Comparison of ENCODE assay signal across 11 cellular contexts in the genomic region with DNA sequence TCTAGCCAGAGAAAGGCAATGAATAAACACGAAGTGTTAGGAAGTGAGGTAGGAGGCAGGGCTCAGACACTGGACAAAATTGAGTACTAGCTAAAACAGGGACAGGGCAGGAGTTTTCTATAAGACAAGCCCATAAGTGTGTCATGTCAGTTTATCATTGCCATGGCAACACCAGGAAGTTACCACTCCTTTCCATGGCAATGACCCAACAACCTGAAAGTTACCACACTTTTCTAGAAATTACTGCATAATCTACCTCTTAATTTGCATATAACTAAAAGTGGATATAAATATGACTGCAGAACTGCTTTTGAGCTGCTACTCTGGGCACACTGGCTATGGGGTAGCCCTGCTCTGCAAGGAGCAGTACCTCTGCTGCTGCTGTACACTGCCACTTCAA.
DNase-seq lines count a peak whose midpoint lies in the region; ATAC-seq and TF ChIP-seq lines count a peak whose summit lies in the region.
"Had no signal": no experiment of that assay in that cellular context is flagged by ENCODE, and none has a peak within 500 bp of the region (broad histone marks: within the 10 kb centered on the region; RNA-seq: fewer than 3 reads in every experiment).

No MANE protein-coding gene starts in this region.

- H3K9me3 ChIP-seq in PC-9 (ENCODE audit: insufficient read depth, low read depth) (no peaks in the 10 kb centered on the region), GM23248 (ENCODE audit: low read depth) (no peaks in the 10 kb centered on the region)

- H3K79me2 ChIP-seq in PC-9 (ENCODE audit: low read depth), result no peaks in the 10 kb centered on the region
- H3K79me2 ChIP-seq in GM23248 (ENCODE audit: insufficient read depth), result no peaks in the 10 kb centered on the region

- CTCF ChIA-PET in PC-9 (lab: Charles Lee), result no interaction called here

- H3K4me1 ChIP-seq in PC-9 (replicated peaks; ENCODE audit: insufficient read depth), result no peaks in the 10 kb centered on the region
- H3K4me1 ChIP-seq in GM23248 (ENCODE audit: insufficient read depth), result no peaks in the 10 kb centered on the region

- BruUV-seq in PC-9 (replicated peaks; lab: Mats Ljungman, UMichigan), result no TSS peak

- no peak overlapping the region for H3K4me3 ChIP-seq in PC-9
- no peak overlapping the region for H3K4me3 ChIP-seq in GM23248

- no peaks in the 10 kb centered on the region for H4K20me1 ChIP-seq in PC-9 (ENCODE audit: insufficient read depth)
- H4K20me1 ChIP-seq in GM23248 (ENCODE audit: insufficient read depth), result no peaks in the 10 kb centered on the region

- intact Hi-C loops in PC-9 (cut with micrococcal nuclease; ENCODE audit: unreplicated experiment), result no loop called here
- intact Hi-C loops in CD14-positive monocyte (cut with micrococcal nuclease), result no loop called here

- in situ Hi-C loops in GM23248 (cut with MboI), result no loop called here

- H3K27me3 Mint-ChIP-seq in CD14-positive monocyte (ENCODE audit: low read depth in 3 of 3), result no peaks in the 10 kb centered on the region
- H3K27me3 Mint-ChIP-seq: activated naive CD4-positive, alpha-beta T cell treated with anti-CD3 and anti-CD28 coated beads, Interleukin-2, amount 10 ng/mL, durations not matched to agents 7 days and 5 days; CD4-positive, alpha-beta T cell had no signal

- WGBS in GM23248 (ENCODE audit: low coverage in 1 of 2, low lambda C conversion rate in 2 of 2, missing lambda C conversion rate in 2 of 2), 2 experiments, result 0 to 19% methylated on average over 1 of the region's 1 CpG

- DNase-seq in PC-9 (no peak), NCI-H1436 (lab: John Stamatoyannopoulos, UW) (no peak), SW480 (ENCODE audit: low spot score) (no peak), CD14-positive monocyte (ENCODE audit: low spot score) (no peak), GM23248 (no peak)
- DNase-seq: activated naive CD4-positive, alpha-beta T cell treated with anti-CD3 and anti-CD28 coated beads, Interleukin-2, amount 10 ng/mL, durations not matched to agents 7 days and 5 days; CD4-positive, alpha-beta T cell; effector memory CD4-positive, alpha-beta T cell had no signal

- H3K36me3 Mint-ChIP-seq in CD14-positive monocyte, result no peaks in the 10 kb centered on the region
- H3K36me3 Mint-ChIP-seq: activated naive CD4-positive, alpha-beta T cell treated with anti-CD3 and anti-CD28 coated beads, Interleukin-2, amount 10 ng/mL, durations not matched to agents 7 days and 5 days had no signal

- POLR2A ChIA-PET in PC-9 (lab: Charles Lee; ENCODE audit: unreplicated experiment), result no interaction called here

- H3K9me3 Mint-ChIP-seq in CD14-positive monocyte, result peaks cover 0 to 3% (median 0%) of the 10 kb centered on the region in 7 donors
- H3K9me3 Mint-ChIP-seq: activated naive CD4-positive, alpha-beta T cell treated with anti-CD3 and anti-CD28 coated beads, Interleukin-2, amount 10 ng/mL, durations not matched to agents 7 days and 5 days; CD4-positive, alpha-beta T cell had no signal

- no peak overlapping the region for H3K27ac Mint-ChIP-seq in CD14-positive monocyte
- H3K27ac Mint-ChIP-seq: activated naive CD4-positive, alpha-beta T cell treated with anti-CD3 and anti-CD28 coated beads, Interleukin-2, amount 10 ng/mL, durations not matched to agents 7 days and 5 days; CD4-positive, alpha-beta T cell had no signal

- H3K27ac ChIP-seq in PC-9 (no peak overlapping the region), GM23248 (no peak overlapping the region)

- no peaks in the 10 kb centered on the region for H3K36me3 ChIP-seq in PC-9 (ENCODE audit: low read depth)
- no peaks in the 10 kb centered on the region for H3K36me3 ChIP-seq in GM23248 (ENCODE audit: low read depth)

- no peaks in the 10 kb centered on the region for H3K4me1 Mint-ChIP-seq in CD14-positive monocyte
- H3K4me1 Mint-ChIP-seq: activated naive CD4-positive, alpha-beta T cell treated with anti-CD3 and anti-CD28 coated beads, Interleukin-2, amount 10 ng/mL, durations not matched to agents 7 days and 5 days had no signal

- H3F3A ChIP-seq in PC-9 (ENCODE audit: insufficient read depth, low read depth) (no peaks in the 10 kb centered on the region), GM23248 (ENCODE audit: insufficient read depth) (no peaks in the 10 kb centered on the region)

- H3K4me3 Mint-ChIP-seq in CD14-positive monocyte, result no peak overlapping the region
- H3K4me3 Mint-ChIP-seq: activated naive CD4-positive, alpha-beta T cell treated with anti-CD3 and anti-CD28 coated beads, Interleukin-2, amount 10 ng/mL, durations not matched to agents 7 days and 5 days; CD4-positive, alpha-beta T cell had no signal

- TF ChIP-seq CTCF in PC-9 (conservative IDR thresholded peaks at IDR 0.05), result no peak
- TF ChIP-seq CTCF in CD14-positive monocyte (IDR thresholded peaks at IDR 0.05), result no peak

- H3K27me3 ChIP-seq in PC-9 (ENCODE audit: insufficient read depth, low read depth), result no peaks in the 10 kb centered on the region
- H3K27me3 ChIP-seq in GM23248 (replicated peaks; ENCODE audit: insufficient read depth), result no peaks in the 10 kb centered on the region

- no peak overlapping the region for H3K4me2 ChIP-seq in PC-9
- no peak overlapping the region for H3K4me2 ChIP-seq in GM23248 (ENCODE audit: unreplicated experiment)

- no peaks in the 10 kb centered on the region for H3K9me2 ChIP-seq in PC-9 (ENCODE audit: insufficient read depth)
- H3K9me2 ChIP-seq in GM23248 (ENCODE audit: insufficient read depth), result no peaks in the 10 kb centered on the region

- 0 out of 2 replicates have a peak overlapping the region, but pooled peaks have one; percentile 55 for H2AFZ ChIP-seq in PC-9
- no peak overlapping the region for H2AFZ ChIP-seq in GM23248

- ATAC-seq in GM18508 (IDR thresholded peaks at IDR 0.05; ENCODE audit: insufficient read depth, unreplicated experiment), result peak; percentile 87
- peak; percentile 90 for ATAC-seq in GM21360 (IDR thresholded peaks at IDR 0.05; ENCODE audit: unreplicated experiment)
- peak; percentile 96 for ATAC-seq in HG03060 (IDR thresholded peaks at IDR 0.05; ENCODE audit: low read depth, unreplicated experiment)

- no peak overlapping the region for H3K9ac ChIP-seq in GM23248
